Comparison of ENCODE assay signal across 25 cellular contexts in the genomic region with DNA sequence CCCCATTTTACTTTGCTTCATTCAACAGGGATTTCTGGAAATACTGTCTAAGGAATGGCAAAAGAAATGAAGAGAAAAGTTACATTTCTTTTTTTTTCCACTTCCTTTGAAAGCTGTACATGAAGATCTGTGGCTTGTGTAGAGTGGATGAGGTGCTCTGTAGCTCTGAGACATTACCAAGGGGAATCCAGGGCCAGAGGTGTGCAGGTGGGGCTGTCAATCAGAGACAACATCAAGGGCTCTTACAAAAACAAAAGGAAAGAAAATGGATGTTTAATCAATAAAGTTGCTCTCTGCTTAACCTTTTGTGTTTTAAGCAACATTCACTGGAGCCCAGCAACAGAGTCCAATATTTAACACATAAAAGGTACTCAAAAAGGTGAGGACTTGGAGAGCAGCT.
"Had no signal": no experiment of that assay in that cellular context is flagged by ENCODE, and none has a peak within 500 bp of the region (broad histone marks: within the 10 kb centered on the region; RNA-seq: fewer than 3 reads in every experiment).

No MANE protein-coding gene starts in this region.

- H3K27ac ChIP-seq: epithelial cell of prostate, esophagus squamous epithelium, gastrocnemius medialis, heart right ventricle, left lung, lower lobe of right lung had no signal

- ATAC-seq: effector memory CD8-positive, alpha-beta T cell; esophagus mucosa; gastrocnemius medialis; heart right ventricle; left cardiac atrium; left lung; left ventricle myocardium superior; lower lobe of right lung; mucosa of descending colon; naive thymus-derived CD8-positive, alpha-beta T cell had no signal

- H3K27me3 ChIP-seq: esophagus squamous epithelium, gastrocnemius medialis, heart right ventricle, left lung had no signal

- FAIRE-seq: endometrium, islet of Langerhans, keratinocyte had no signal

- DNase-seq: effector CD8-positive, alpha-beta T cell; effector memory CD8-positive, alpha-beta T cell; endodermal cell; erythroblast; esophagus squamous epithelium; foreskin fibroblast; foreskin melanocyte; gastrocnemius medialis; glutamatergic neuron; head of caudate nucleus; heart right ventricle; hippocampal formation; left cardiac atrium; left lung; left ventricle myocardium superior; lower lobe of right lung; mesenchymal stem cell; mucosa of descending colon; naive B cell; naive thymus-derived CD8-positive, alpha-beta T cell had no signal

- H3K4me3 ChIP-seq: esophagus squamous epithelium, gastrocnemius medialis, heart right ventricle, left lung, lower lobe of right lung, mucosa of descending colon had no signal

- H3K4me1 ChIP-seq: esophagus squamous epithelium, gastrocnemius medialis, heart right ventricle, left lung, lower lobe of right lung had no signal

- H3K9me3 ChIP-seq: esophagus squamous epithelium, gastrocnemius medialis, lower lobe of right lung, mucosa of descending colon had no signal

- H3K36me3 ChIP-seq: esophagus squamous epithelium, gastrocnemius medialis, heart right ventricle, left lung, lower lobe of right lung had no signal
